Comparison of ENCODE assay signal across 18 cellular contexts in genomic region chr15:75822685-75823278, GRCh38. TPM values are rescaled to one million over a fixed set of nuclear protein-coding genes. Genes with fewer than 3 reads are reported as not detected.
DNase-seq lines count a peak whose midpoint lies in the region; ATAC-seq, FAIRE-seq and TF ChIP-seq lines count a peak whose summit lies in the region.
"Had no signal": no experiment of that assay in that cellular context is flagged by ENCODE, and none has a peak within 500 bp of the region (broad histone marks: within the 10 kb centered on the region; RNA-seq: fewer than 3 reads in every experiment).

No MANE protein-coding gene starts in this region.

- no peaks in the 10 kb centered on the region for H3K23me2 ChIP-seq in H1 (ENCODE audit: low read depth, low read length)

- H2BK15ac ChIP-seq in H1 (ENCODE audit: low read length): peak overlapping the region; percentile 89

- no peak for TF ChIP-seq CTCF in HEK293 (tag by site-specific recombination; IDR thresholded peaks at IDR 0.05)
- no peak for TF ChIP-seq CTCF in H1 (IDR thresholded peaks at IDR 0.05; ENCODE audit: control extremely low read depth in 1 of 3, insufficient read depth in 1 of 3, low read depth in 1 of 3, low read length in 3 of 3)
- no peak for TF ChIP-seq CTCF in right atrium auricular region (IDR thresholded peaks at IDR 0.05)
- no peak for TF ChIP-seq CTCF in upper lobe of right lung (IDR thresholded peaks at IDR 0.05)

- no peaks in the 10 kb centered on the region for H3K36me3 Mint-ChIP-seq in T-cell
- H3K36me3 Mint-ChIP-seq: CD8-positive, alpha-beta T cell had no signal

- H4K8ac ChIP-seq in H1 (ENCODE audit: extremely low read depth, insufficient read depth, low read length): no peak overlapping the region

- peaks cover 4% of the 10 kb centered on the region in 2 donors for H3K27me3 Mint-ChIP-seq in T-cell

- intact Hi-C loops in upper lobe of right lung (cut with DNase I): no loop called here

- DNase-seq in H1 (ENCODE audit: low read depth in 1 of 2, low spot score in 2 of 2) (no peak), left kidney (ENCODE audit: low read depth, low spot score) (peak; percentile 27), renal cortical epithelial cell (ENCODE audit: low read depth) (peak; percentile 79), right atrium auricular region (ENCODE audit: low spot score) (no peak), T-cell (no peak), upper lobe of right lung (no peak)
- DNase-seq: BE2C; CD8-positive, alpha-beta T cell; COR-L47; DMS53; GF-D8; GM23248; H9 had no signal

- no peak overlapping the region for H3K56ac ChIP-seq in H1 (replicated peaks; ENCODE audit: insufficient read length, low read depth, low read length)

- H3K9ac ChIP-seq in H1 (replicated peaks in 1 of 4; ENCODE audit: extremely low read depth in 1 of 4, low read depth in 3 of 4, low read length in 3 of 4): no peak overlapping the region
- H3K9ac ChIP-seq: GM23248 had no signal

- H3K27ac ChIP-seq in HEK293 (ENCODE audit: extremely low read depth, low read depth, low read length) (no peak overlapping the region), H1 (ENCODE audit: low read depth, low read length) (no peak overlapping the region), right atrium auricular region (no peak overlapping the region), upper lobe of right lung (no peak overlapping the region)
- H3K27ac ChIP-seq: C4-2B, GM23248 had no signal

- no peaks in the 10 kb centered on the region for H3K4me1 ChIP-seq in HEK293 (ENCODE audit: control insufficient read depth, insufficient read depth, low read length)
- peaks cover 5 to 14% (median 7%) of the 10 kb centered on the region in 4 experiments for H3K4me1 ChIP-seq in H1 (replicated peaks in 1 of 4; ENCODE audit: control insufficient read depth in 3 of 4, insufficient read depth in 4 of 4, low read length in 3 of 4)
- no peaks in the 10 kb centered on the region for H3K4me1 ChIP-seq in right atrium auricular region
- no peaks in the 10 kb centered on the region for H3K4me1 ChIP-seq in upper lobe of right lung
- H3K4me1 ChIP-seq: BE2C had no signal

- no peak overlapping the region for H3K14ac ChIP-seq in H1 (ENCODE audit: insufficient read length)

- H4K91ac ChIP-seq in H1 (replicated peaks; ENCODE audit: insufficient read length, low read length): no peak overlapping the region

- H3K9me3 Mint-ChIP-seq in T-cell: no peaks in the 10 kb centered on the region
- H3K9me3 Mint-ChIP-seq: CD8-positive, alpha-beta T cell; H9 had no signal

- no peak overlapping the region for H2AFZ ChIP-seq in H1 (ENCODE audit: low read length)
- H2AFZ ChIP-seq: GM23248 had no signal

- H2AK5ac ChIP-seq in H1 (ENCODE audit: low read depth, low read length): no peak overlapping the region

- no peak overlapping the region for H3K18ac ChIP-seq in H1 (ENCODE audit: extremely low read depth, low read length)

- H3K4me2 ChIP-seq in H1 (ENCODE audit: insufficient read depth in 1 of 2, low read depth in 2 of 2, low read length in 2 of 2): no peak overlapping the region; a peak in 1 of 4 replicates

- H2BK5ac ChIP-seq in H1 (ENCODE audit: low read depth, low read length): no peak overlapping the region

- CTCF ChIA-PET in HEK293 (lab: Yijun Ruan, JAX) (interaction anchor here (0.5 to 4.4 kb wide), 4 partner anchors 9 to 1054 kb away, joined by 3 to 22 read pairs (median 4); no protein-coding TSS in a partner anchor), H1 (lab: Charles Lee; ENCODE audit: partially characterized antibody) (interaction anchor here (0.6 to 3.9 kb wide), 10 partner anchors 9 to 107 kb away, joined by 3 to 29 read pairs (median 4); no protein-coding TSS in a partner anchor), T-cell (lab: Charles Lee) (interaction anchor here in 1 of 2 donors (0.5 kb wide), 1 partner anchor 18 kb away, joined by 3 read pairs; no protein-coding TSS in a partner anchor)

- H3K9me3 ChIP-seq in HEK293 (ENCODE audit: control insufficient read depth, insufficient read depth, low read depth, low read length) (no peaks in the 10 kb centered on the region), H1 (ENCODE audit: insufficient read depth in 2 of 2, low read depth in 1 of 2, low read length in 1 of 2) (no peaks in the 10 kb centered on the region), right atrium auricular region (no peaks in the 10 kb centered on the region), upper lobe of right lung (no peaks in the 10 kb centered on the region)
- H3K9me3 ChIP-seq: BE2C had no signal

- FAIRE-seq in H1 (lab: Jason Lieb, UNC): no peak
- FAIRE-seq: A204.1, HTR-8/SVneo had no signal

- no peak for TF ChIP-seq EP300 in H1 (IDR thresholded peaks at IDR 0.05; ENCODE audit: borderline replicate concordance in 1 of 2, low read depth in 2 of 2, low read length in 2 of 2)

- H3K27ac Mint-ChIP-seq in T-cell: no peak overlapping the region
- H3K27ac Mint-ChIP-seq: CD8-positive, alpha-beta T cell had no signal

- H3K79me1 ChIP-seq in H1 (ENCODE audit: low read depth, low read length): no peaks in the 10 kb centered on the region

- POLR2A ChIA-PET in HEK293 (lab: Yijun Ruan, JAX) (interaction anchor here (0.7 to 1.7 kb wide), 2 partner anchors 19 to 22 kb away, joined by 3 read pairs; no protein-coding TSS in a partner anchor), H1 (lab: Charles Lee; ENCODE audit: partially characterized antibody) (interaction anchor here (0.7 to 3.1 kb wide), 4 partner anchors 12 to 82 kb away, joined by 3 to 20 read pairs (median 4); partner anchors contain the start of genes FBXO22 and UBE2Q2), T-cell (lab: Charles Lee) (no interaction called here)

- H3K4me3 ChIP-seq in HEK293 (ENCODE audit: low read depth, low read length): no peak overlapping the region
- H3K4me3 ChIP-seq in H1 (ENCODE audit: extremely low read depth in 1 of 4, insufficient read depth in 2 of 4, low read depth in 3 of 4, low read length in 4 of 4): no peak overlapping the region
- no peak overlapping the region for H3K4me3 ChIP-seq in right atrium auricular region
- H3K4me3 ChIP-seq in upper lobe of right lung: no peak overlapping the region
- H3K4me3 ChIP-seq: GM23248 had no signal

- no peak for TF ChIP-seq POLR2A in H1 (IDR thresholded peaks at IDR 0.05; ENCODE audit: control extremely low read depth in 1 of 2, low read depth in 2 of 2, low read length in 2 of 2)

- no peak overlapping the region for H3K23ac ChIP-seq in H1 (ENCODE audit: insufficient read length)

- WGBS in H1 (ENCODE audit: extremely low coverage in 1 of 2, insufficient coverage in 1 of 2, insufficient read length in 1 of 2, insufficient replicate concordance in 2 of 2, low coverage in 1 of 2, low lambda C conversion rate in 2 of 2, missing lambda C conversion rate in 1 of 2), 2 experiments: 78% methylated on average over 5 of the region's 5 CpGs; no CpG with 5 or more reads in 1 of the 2 experiments

- H3K27me3 ChIP-seq in H1 (replicated peaks in 1 of 4; ENCODE audit: control insufficient read depth in 3 of 4, extremely low read depth in 1 of 4, insufficient read depth in 3 of 4, low read length in 3 of 4) (no peaks in the 10 kb centered on the region), right atrium auricular region (no peaks in the 10 kb centered on the region), upper lobe of right lung (peaks cover 3% of the 10 kb centered on the region)
- H3K27me3 ChIP-seq: BE2C had no signal

- no peak overlapping the region for H3K4ac ChIP-seq in H1 (replicated peaks; ENCODE audit: insufficient read length, low read depth, low read length)

- no peak overlapping the region for H4K5ac ChIP-seq in H1 (ENCODE audit: insufficient read length, low read depth, low read length)

- H2BK20ac ChIP-seq in H1 (ENCODE audit: low read length): 0 out of 2 replicates have a peak overlapping the region, but pooled peaks have one; percentile 69

- H2BK120ac ChIP-seq in H1 (replicated peaks; ENCODE audit: low read depth, low read length): no peak overlapping the region

- H3K4me1 Mint-ChIP-seq in T-cell: no peaks in the 10 kb centered on the region

- no peak overlapping the region; the same call in 1 of the 2 replicates for H2BK12ac ChIP-seq in H1 (ENCODE audit: low read depth, low read length)

- H3K4me3 Mint-ChIP-seq in T-cell: no peak overlapping the region
- H3K4me3 Mint-ChIP-seq: CD8-positive, alpha-beta T cell; H9 had no signal

- no peak for TF ChIP-seq RAD21 in H1 (IDR thresholded peaks at IDR 0.05 in 1 of 2, conservative IDR thresholded peaks at IDR 0.05 in 1 of 2; ENCODE audit: low read depth in 2 of 2, low read length in 2 of 2)

- H3K36me3 ChIP-seq in HEK293 (ENCODE audit: control insufficient read depth in 2 of 2, insufficient read depth in 1 of 2, low read length in 2 of 2) (no peaks in the 10 kb centered on the region), H1 (ENCODE audit: control insufficient read depth in 2 of 4, insufficient read depth in 4 of 4, low read length in 3 of 4) (no peaks in the 10 kb centered on the region), right atrium auricular region (no peaks in the 10 kb centered on the region), upper lobe of right lung (no peaks in the 10 kb centered on the region)
- H3K36me3 ChIP-seq: BE2C had no signal

- ATAC-seq in GM18519 (IDR thresholded peaks at IDR 0.05; ENCODE audit: low FRiP score, unreplicated experiment) (no peak), T-cell (replicated peaks in 1 of 4) (no peak), upper lobe of right lung (no peak)
- ATAC-seq: CD8-positive, alpha-beta T cell had no signal

- no peaks in the 10 kb centered on the region for H3K79me2 ChIP-seq in H1 (ENCODE audit: control insufficient read depth in 1 of 2, insufficient read depth in 2 of 2, low read length in 2 of 2)

- no peaks in the 10 kb centered on the region for H4K20me1 ChIP-seq in H1 (replicated peaks in 1 of 2; ENCODE audit: control insufficient read depth in 1 of 2, insufficient read depth in 2 of 2, low read length in 2 of 2)

TF ChIP-seq in HEK293, 187 proteins besides CTCF, POLR2A, EP300 and RAD21 (continues in another document):
- no peak for TF ChIP-seq ZNF114 (tag by site-specific recombination; IDR thresholded peaks at IDR 0.05)

TF ChIP-seq in H1, 55 proteins besides CTCF, POLR2A, EP300 and RAD21 (continues in another document):
- no peak for TF ChIP-seq CHD1 (IDR thresholded peaks at IDR 0.05; ENCODE audit: low read depth, low read length)
- TF ChIP-seq SAP30 (IDR thresholded peaks at IDR 0.05; ENCODE audit: insufficient read depth, insufficient replicate concordance, low read length): no peak
- TF ChIP-seq SRF (IDR thresholded peaks at IDR 0.05; ENCODE audit: low read depth, low read length): no peak

RNA-seq across cellular contexts. Expression of gene UBE2Q2, which starts 20.5 kb away (rescaled TPM):
- total RNA-seq in H1 (2021; fragmentation: NEBNext Ultra II Directional; extraction: Animal tissue kit (Norgen Biotek cat#: 25700)): 22.4 and 22.7 TPM in 2 replicates
- 6.5 and 10.1 TPM in 2 replicates for polyA plus RNA-seq in H1 (2011; rRNA removed)
- 12.3 TPM for polyA plus RNA-seq in H1 (2011; cell fraction: cytosol; rRNA removed)
- polyA plus RNA-seq in H1 (2011; cell fraction: nucleus; rRNA removed): 13.9 TPM
- polyA plus RNA-seq in H1 (2012, experiment 1 of 2): 9.2 to 14.6 TPM (median 10.4 TPM) in 4 replicates
- 1.3 TPM for polyA plus RNA-seq in H1 (2012, experiment 2 of 2)
- 12.7 TPM for polyA plus RNA-seq in H1 (2013, experiment 1 of 2)
- 13.4 TPM for polyA plus RNA-seq in H1 (2013, experiment 2 of 2)
- polyA minus RNA-seq in H1 (2011; rRNA and poly(A)+ RNA removed): 8.8 and 9.4 TPM in 2 replicates
- polyA minus RNA-seq in H1 (2011; cell fraction: cytosol; rRNA and poly(A)+ RNA removed): 9.2 TPM
- polyA minus RNA-seq in H1 (2011; cell fraction: nucleus; rRNA and poly(A)+ RNA removed): 30.1 TPM
- total RNA-seq in renal cortical epithelial cell (84.3 and 87.0 TPM in 2 replicates), right atrium auricular region (10 to 100 TPM; 19.3 to 30.4 TPM), T-cell (10 to 100 TPM; 28.6 to 40.9 (median 36.9) TPM), upper lobe of right lung (29.6 TPM)

Comparison
In these comparisons a context has a peak if more than half of its experiments do, and no peak if none do; other contexts are left out.
1. DNase-seq: peak in left kidney (single experiment) and renal cortical epithelial cell (single experiment); none in H1 (0 of 2), right atrium auricular region (single experiment), T-cell (0 of 34) and upper lobe of right lung (single experiment).
2. POLR2A ChIA-PET loops: an anchor here in HEK293 (0.7 to 1.7 kb wide) and H1 (0.7 to 3.1 kb wide); none called in T-cell.